In genomic region chr3:99883693-99884092, GRCh38 we compare ENCODE assay signal across 26 cellular contexts.
"Had no signal": no experiment of that assay in that cellular context is flagged by ENCODE, and none has a peak within 500 bp of the region (broad histone marks: within the 10 kb centered on the region; RNA-seq: fewer than 3 reads in every experiment).

No MANE protein-coding gene starts in this region.

- H3K27ac ChIP-seq: brain microvascular endothelial cell, cardiac muscle cell, RWPE1, SJSA1 had no signal

- H3K4me1 ChIP-seq: SJSA1 had no signal

- H3K4me3 Mint-ChIP-seq: activated CD8-positive, alpha-beta T cell treated with anti-CD3 and anti-CD28 coated beads for 36 hours; activated naive CD4-positive, alpha-beta T cell treated with anti-CD3 and anti-CD28 coated beads, Interleukin-2, amount 50 U/mL, for 24 hours; activated naive CD8-positive, alpha-beta T cell treated with anti-CD3 and anti-CD28 coated beads, Interleukin-2, amount 50 U/mL, for 24 hours; activated T-cell treated with anti-CD3 and anti-CD28 coated beads, Interleukin-2, amount 50 U/mL, for 72 hours had no signal

- H3K27me3 Mint-ChIP-seq: activated CD8-positive, alpha-beta T cell treated with anti-CD3 and anti-CD28 coated beads for 36 hours; activated naive CD4-positive, alpha-beta T cell treated with anti-CD3 and anti-CD28 coated beads, Interleukin-2, amount 50 U/mL, for 24 hours; activated naive CD8-positive, alpha-beta T cell treated with anti-CD3 and anti-CD28 coated beads, Interleukin-2, amount 50 U/mL, for 24 hours had no signal

- ATAC-seq: activated CD4-positive, CD25-positive, alpha-beta regulatory T cell treated with anti-CD3 and anti-CD28 coated beads, Interleukin-2, amount 50 U/mL, for 24 hours; activated CD8-positive, alpha-beta T cell treated with anti-CD3 and anti-CD28 coated beads for 36 hours; activated naive CD8-positive, alpha-beta T cell treated with anti-CD3 and anti-CD28 coated beads, Interleukin-2, amount 50 U/mL, for 24 hours; activated T-cell treated with anti-CD3 and anti-CD28 coated beads, Interleukin-2, amount 50 U/mL, for 72 hours; SK-N-SH treated with all-trans-retinoic acid at 6 μM for 48 hours had no signal

- H3K9me3 Mint-ChIP-seq: activated CD8-positive, alpha-beta T cell treated with anti-CD3 and anti-CD28 coated beads for 36 hours; activated naive CD4-positive, alpha-beta T cell treated with anti-CD3 and anti-CD28 coated beads, Interleukin-2, amount 50 U/mL, for 24 hours; activated T-cell treated with anti-CD3 and anti-CD28 coated beads, Interleukin-2, amount 50 U/mL, for 72 hours had no signal

- H3K9me3 ChIP-seq: Peyer's patch, SJSA1 had no signal

- H3K36me3 ChIP-seq: brain microvascular endothelial cell, cardiac muscle cell, Peyer's patch, SJSA1 had no signal

- H3K27me3 ChIP-seq: brain microvascular endothelial cell, cardiac muscle cell, Peyer's patch, SJSA1 had no signal

- H3K27ac Mint-ChIP-seq: activated CD8-positive, alpha-beta T cell treated with anti-CD3 and anti-CD28 coated beads for 36 hours; activated naive CD4-positive, alpha-beta T cell treated with anti-CD3 and anti-CD28 coated beads, Interleukin-2, amount 50 U/mL, for 24 hours; activated naive CD8-positive, alpha-beta T cell treated with anti-CD3 and anti-CD28 coated beads, Interleukin-2, amount 50 U/mL, for 24 hours; activated T-cell treated with anti-CD3 and anti-CD28 coated beads, Interleukin-2, amount 50 U/mL, for 72 hours; activated T-helper 2 cell treated with anti-CD3 and anti-CD28 coated beads, Interferon-gamma antibody, Interleukin-2, Interleukin-4, amounts not matched to agents 10 μg/mL and 5 μg/mL and 100 μg/mL, durations not matched to agents 14 hours and 24 hours and 36 hours had no signal

- DNase-seq: activated CD4-positive, alpha-beta T cell treated with anti-CD3 and anti-CD28 coated beads for 4 hours; activated CD8-positive, alpha-beta memory T cell treated with anti-CD3 and anti-CD28 coated beads, Interleukin-2, amount 50 U/mL, for 4 hours; activated CD8-positive, alpha-beta T cell treated with anti-CD3 and anti-CD28 coated beads for 36 hours; activated naive CD8-positive, alpha-beta T cell treated with anti-CD3 and anti-CD28 coated beads, Interleukin-2, amount 50 U/mL, for 24 hours; activated T-cell treated with anti-CD3 and anti-CD28 coated beads, Interleukin-2, amount 50 U/mL, for 72 hours; amniotic stem cell; brain microvascular endothelial cell; IMR-90; KG1; NCI-H1092; NCI-H1417; NCI-H1930; NCI-H345; NCI-H510A; NCI-H526 treated with DMSO at 0.1 percent for 48 hours; NCI-H82; Peyer's patch; SHP77; SW 1271 had no signal

- H3K4me3 ChIP-seq: cardiac muscle cell, Peyer's patch, SJSA1 had no signal
